8 cellular contexts compared by ENCODE assay signal in the genomic region with DNA sequence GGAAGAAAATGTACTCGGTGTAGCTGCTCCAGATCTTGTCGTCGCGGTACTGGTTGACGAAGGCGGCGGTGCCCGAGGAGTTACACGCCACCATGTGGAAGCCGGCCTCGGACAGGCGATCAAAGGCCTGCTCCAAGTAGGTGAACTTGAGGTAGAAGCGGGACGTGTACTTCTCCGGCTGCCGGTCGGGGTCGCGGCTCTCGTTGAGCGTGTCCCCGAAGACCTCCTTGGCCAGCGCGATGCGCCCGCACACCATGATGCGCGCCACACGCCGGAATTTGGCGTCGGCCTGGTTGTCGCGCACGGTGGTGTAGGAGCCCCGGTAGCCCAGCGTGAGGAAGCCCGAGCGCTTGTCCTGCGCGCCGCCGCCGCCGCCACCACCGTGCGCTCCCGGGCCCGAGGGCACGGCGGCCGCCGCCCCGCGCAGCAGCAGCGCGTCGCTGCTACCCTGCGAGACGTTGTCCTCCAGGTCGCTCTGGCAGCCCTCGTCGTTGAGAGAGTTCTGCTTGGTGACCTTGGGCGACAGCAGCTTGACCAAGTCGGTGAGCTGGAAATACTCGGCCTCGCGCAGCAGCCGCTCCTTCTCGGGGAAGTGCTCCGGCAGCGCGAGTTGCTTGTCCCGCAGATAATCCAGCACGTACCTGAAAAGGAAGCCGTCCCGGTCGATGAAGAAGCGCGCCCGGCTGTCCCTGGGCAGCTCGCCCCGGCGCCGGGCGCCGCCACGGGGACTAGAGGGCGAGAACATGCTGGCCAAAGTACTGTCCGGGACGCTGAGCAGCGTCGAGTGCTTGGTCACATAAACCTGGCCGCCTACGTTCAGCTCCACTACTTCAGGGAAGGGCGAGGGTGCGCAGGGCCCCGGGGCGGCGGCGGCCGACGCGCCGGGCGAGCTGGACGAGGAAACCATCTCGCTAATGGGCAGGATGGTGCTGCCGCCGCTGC. TPM values are rescaled to one million over a fixed set of nuclear protein-coding genes. Genes with fewer than 3 reads are reported as not detected.
DNase-seq lines count a peak whose midpoint lies in the region; ATAC-seq and TF ChIP-seq lines count a peak whose summit lies in the region.

No MANE protein-coding gene starts in this region.

- peaks cover 5% of the 10 kb centered on the region for H3K4me1 Mint-ChIP-seq in CD4-positive, alpha-beta T cell (ENCODE audit: low read depth)

- no peak overlapping the region for H3K9ac ChIP-seq in smooth muscle cell (ENCODE audit: low read depth)

- no peak overlapping the region for H3K27ac ChIP-seq in smooth muscle cell (ENCODE audit: low read depth)
- no peak overlapping the region for H3K27ac ChIP-seq in CD4-positive, alpha-beta T cell (ENCODE audit: low read depth, low read length)

- no peaks in the 10 kb centered on the region for H3K36me3 Mint-ChIP-seq in CD4-positive, alpha-beta T cell (ENCODE audit: low read depth)

- TF ChIP-seq CTCF in smooth muscle cell (IDR thresholded peaks at IDR 0.05; ENCODE audit: borderline replicate concordance, insufficient read depth, poor library complexity, severe bottlenecking): no peak
- no peak for TF ChIP-seq CTCF in CD4-positive, alpha-beta T cell (IDR thresholded peaks at IDR 0.05)

- WGBS in smooth muscle cell (ENCODE audit: low lambda C conversion rate): under 1% methylated on average over 107 of the region's 110 CpGs

- no peaks in the 10 kb centered on the region for H3F3A ChIP-seq in smooth muscle cell (ENCODE audit: low read depth)

- peaks cover 94% of the 10 kb centered on the region for H3K27me3 ChIP-seq in smooth muscle cell (ENCODE audit: low read depth)
- peaks cover 54% of the 10 kb centered on the region for H3K27me3 ChIP-seq in CD4-positive, alpha-beta T cell (ENCODE audit: control insufficient read depth, insufficient read depth, low read length)

- intact Hi-C loops in CD4-positive, alpha-beta T cell (cut with DNase I, micrococcal nuclease): no loop called here

- H3K9me3 Mint-ChIP-seq in CD4-positive, alpha-beta T cell: no peaks in the 10 kb centered on the region

- H3K79me2 ChIP-seq in smooth muscle cell (ENCODE audit: low read depth): no peaks in the 10 kb centered on the region

- peaks cover 76% of the 10 kb centered on the region for H3K27me3 Mint-ChIP-seq in CD4-positive, alpha-beta T cell

- ATAC-seq in HG03442 (IDR thresholded peaks at IDR 0.05; ENCODE audit: unreplicated experiment): peak; percentile 4
- no peak for ATAC-seq in HG02623 (IDR thresholded peaks at IDR 0.05; ENCODE audit: unreplicated experiment)
- no peak for ATAC-seq in CD4-positive, alpha-beta T cell (ENCODE audit: poor library complexity)

- DNase-seq in NCI-H1105 treated with DMSO at 0.1 percent for 48 hours (lab: John Stamatoyannopoulos, UW) (peak; percentile 46), NCI-H1105 (lab: John Stamatoyannopoulos, UW) (no peak), brain pericyte (ENCODE audit: low read depth, low spot score) (peak; percentile 30), iPS-NIHi7 (ENCODE audit: extremely low spot score) (peak; percentile 39), smooth muscle cell (lab: John Stamatoyannopoulos, UW; ENCODE audit: unreplicated experiment) (peak; percentile 6)
- DNase-seq in CD4-positive, alpha-beta T cell: no peak

- peak overlapping the region; percentile 93 for H3K4me2 ChIP-seq in smooth muscle cell

- H3K27ac Mint-ChIP-seq in CD4-positive, alpha-beta T cell: no peak overlapping the region

- no peak overlapping the region for H3K4me3 Mint-ChIP-seq in CD4-positive, alpha-beta T cell

- peak overlapping the region; percentile 60 for H3K4me3 ChIP-seq in smooth muscle cell

- POLR2A ChIA-PET in CD4-positive, alpha-beta T cell (lab: Charles Lee): no interaction called here

- no peaks in the 10 kb centered on the region for H3K36me3 ChIP-seq in smooth muscle cell (ENCODE audit: low read depth)

- CTCF ChIA-PET in CD4-positive, alpha-beta T cell (lab: Charles Lee): no interaction called here

- no peaks in the 10 kb centered on the region for H3K9me3 ChIP-seq in smooth muscle cell (replicated peaks; ENCODE audit: low read depth)
- H3K9me3 ChIP-seq in CD4-positive, alpha-beta T cell (ENCODE audit: control insufficient read depth, low read length): no peaks in the 10 kb centered on the region

- peak overlapping the region; percentile 86 for H2AFZ ChIP-seq in smooth muscle cell (ENCODE audit: low read depth)

- H4K20me1 ChIP-seq in smooth muscle cell (ENCODE audit: low read depth): no peaks in the 10 kb centered on the region

- H3K4me1 ChIP-seq in smooth muscle cell (ENCODE audit: low read depth): peaks cover 14% of the 10 kb centered on the region

RNA-seq across cellular contexts. Expression of a gene that starts 0.8 kb away (rescaled TPM):
- not detected in 2 replicates for total RNA-seq in smooth muscle cell
- polyA plus RNA-seq in smooth muscle cell: not detected in 2 replicates
- total RNA-seq in CD4-positive, alpha-beta T cell: not detected

Comparison
In these comparisons a context has a peak if more than half of its experiments do, and no peak if none do; other contexts are left out.
1. DNase-seq: peak in NCI-H1105 treated with DMSO at 0.1 percent for 48 hours (single experiment), brain pericyte (single experiment), iPS-NIHi7 (single experiment) and smooth muscle cell (single experiment); none in NCI-H1105 (single experiment) and CD4-positive, alpha-beta T cell (0 of 10).